In the genomic region with DNA sequence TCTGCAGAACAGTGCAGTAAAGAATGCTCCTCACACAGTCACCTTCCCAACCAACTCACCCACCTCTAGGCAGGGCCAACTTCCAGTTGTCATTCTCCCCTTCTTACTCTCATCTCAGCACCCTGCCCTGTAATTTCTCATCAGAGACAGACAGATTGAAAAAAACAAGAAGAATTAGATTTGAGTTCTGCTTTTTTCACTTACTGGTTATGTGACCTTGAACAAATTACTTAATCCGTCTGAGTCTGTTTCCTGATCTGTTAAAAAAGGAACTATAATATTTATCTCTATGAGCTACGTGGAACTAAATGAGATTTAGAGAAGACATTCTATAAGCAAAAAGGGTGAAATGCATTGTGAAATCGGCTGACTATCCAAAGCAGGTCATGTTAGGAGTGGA, we compare ENCODE assay signal across 20 cellular contexts.
"Had no signal": no experiment of that assay in that cellular context is flagged by ENCODE, and none has a peak within 500 bp of the region (broad histone marks: within the 10 kb centered on the region; RNA-seq: fewer than 3 reads in every experiment).

No MANE protein-coding gene starts in this region.

- ATAC-seq: activated CD8-positive, alpha-beta T cell treated with anti-CD3 and anti-CD28 coated beads for 36 hours; activated T-helper 17 cell treated with anti-CD3 and anti-CD28 coated beads, Interleukin-2, amount 50 U/mL, for 72 hours; body of pancreas; foreskin keratinocyte; left colon had no signal

- H3K4me3 Mint-ChIP-seq: activated CD4-positive, alpha-beta T cell treated with anti-CD3 and anti-CD28 coated beads, Interleukin-2, amount 10 ng/mL, durations not matched to agents 24 days and 14 days; activated CD8-positive, alpha-beta T cell treated with anti-CD3 and anti-CD28 coated beads for 36 hours; activated T-helper 17 cell treated with anti-CD3 and anti-CD28 coated beads, Interleukin-2, amount 50 U/mL, for 72 hours; central memory CD8-positive, alpha-beta T cell; mesothelial cell of epicardium; nephron progenitor cell had no signal

- H3K27ac Mint-ChIP-seq: activated CD4-positive, alpha-beta T cell treated with anti-CD3 and anti-CD28 coated beads, Interleukin-2, amount 10 ng/mL, durations not matched to agents 24 days and 14 days; activated CD8-positive, alpha-beta T cell treated with anti-CD3 and anti-CD28 coated beads for 36 hours; activated T-helper 17 cell treated with anti-CD3 and anti-CD28 coated beads, Interleukin-2, amount 50 U/mL, for 72 hours; mesothelial cell of epicardium; nephron progenitor cell; progenitor cell of endocrine pancreas had no signal

- H3K9me3 ChIP-seq: body of pancreas, colonic mucosa, thyroid gland had no signal

- H3K36me3 Mint-ChIP-seq: mesothelial cell of epicardium had no signal

- H3K27me3 Mint-ChIP-seq: activated CD4-positive, alpha-beta T cell treated with anti-CD3 and anti-CD28 coated beads, Interleukin-2, amount 10 ng/mL, durations not matched to agents 24 days and 14 days; activated CD8-positive, alpha-beta T cell treated with anti-CD3 and anti-CD28 coated beads for 36 hours had no signal

- H3K27ac ChIP-seq: body of pancreas, colonic mucosa, foreskin keratinocyte, thyroid gland had no signal

- H3K4me1 Mint-ChIP-seq: activated CD4-positive, alpha-beta T cell treated with anti-CD3 and anti-CD28 coated beads, Interleukin-2, amount 10 ng/mL, durations not matched to agents 24 days and 14 days; activated T-helper 17 cell treated with anti-CD3 and anti-CD28 coated beads, Interleukin-2, amount 50 U/mL, for 72 hours; central memory CD8-positive, alpha-beta T cell had no signal

- H3K27me3 ChIP-seq: body of pancreas, colonic mucosa, thyroid gland had no signal

- H3K36me3 ChIP-seq: colonic mucosa, thyroid gland had no signal

- H3K4me3 ChIP-seq: body of pancreas, colonic mucosa, lung, thyroid gland had no signal

- DNase-seq: activated CD4-positive, alpha-beta T cell treated with anti-CD3 and anti-CD28 coated beads, Interleukin-2, amount 10 ng/mL, durations not matched to agents 24 days and 14 days; activated CD8-positive, alpha-beta T cell treated with anti-CD3 and anti-CD28 coated beads for 36 hours; activated naive CD4-positive, alpha-beta T cell treated with Interleukin-2 at 50 U/mL for 16 hours; activated T-cell treated with anti-CD3 and anti-CD28 coated beads, Interleukin-2, amount 50 U/mL, for 1 hour; body of pancreas; colonic mucosa; foreskin keratinocyte; hippocampal formation; islet precursor cell; left colon; nephron progenitor cell; nucleus accumbens; stimulated activated CD4-positive, alpha-beta T cell treated with anti-CD3 and anti-CD28 coated beads, Interleukin-2, amount 100 ng/mL, for 24 hours; stimulated activated naive CD4-positive, alpha-beta T cell treated with Interleukin-2 at 50 U/mL for 16 hours; thyroid gland had no signal

- H3K9me3 Mint-ChIP-seq: activated CD4-positive, alpha-beta T cell treated with anti-CD3 and anti-CD28 coated beads, Interleukin-2, amount 10 ng/mL, durations not matched to agents 24 days and 14 days; activated CD8-positive, alpha-beta T cell treated with anti-CD3 and anti-CD28 coated beads for 36 hours; activated T-helper 17 cell treated with anti-CD3 and anti-CD28 coated beads, Interleukin-2, amount 50 U/mL, for 72 hours; nephron progenitor cell had no signal

- H3K4me1 ChIP-seq: body of pancreas, colonic mucosa, foreskin keratinocyte, thyroid gland had no signal
